ENCODE assay signal across 8 cellular contexts in the genomic region with DNA sequence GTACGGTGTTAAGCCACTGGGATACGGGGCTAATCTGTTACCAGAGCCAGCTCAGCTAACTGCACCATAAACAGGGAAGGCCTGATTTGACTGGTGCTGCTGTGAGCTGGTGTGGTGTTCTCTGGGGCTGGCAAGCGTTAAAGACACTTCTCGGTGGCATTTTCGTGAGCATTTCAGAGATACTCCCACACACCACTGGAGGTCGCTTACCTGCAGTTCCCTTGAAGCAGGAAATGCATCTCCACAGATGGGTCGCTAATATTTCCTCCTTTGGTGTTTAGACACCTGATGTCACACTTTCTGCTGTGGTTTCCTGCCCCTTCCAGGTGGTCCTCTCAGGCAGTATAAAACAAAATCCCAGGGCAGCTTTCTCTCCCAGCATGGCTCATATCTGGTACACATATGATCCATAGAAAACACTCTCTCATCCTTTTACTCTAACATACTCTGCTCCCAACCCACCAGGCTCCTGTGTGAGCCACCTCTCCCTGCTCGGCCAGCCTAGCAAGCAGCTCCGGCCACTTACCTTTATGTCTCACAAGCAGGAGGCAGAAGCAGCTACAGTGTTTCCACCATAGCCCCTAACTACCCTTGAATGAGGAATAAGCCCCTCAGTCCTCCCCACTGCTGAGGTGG.
DNase-seq lines count a peak whose midpoint lies in the region; ATAC-seq and TF ChIP-seq lines count a peak whose summit lies in the region.

No MANE protein-coding gene starts in this region.

- H3K4me1 ChIP-seq in Karpas-422 (ENCODE audit: low read length), result peaks cover 31% of the 10 kb centered on the region

- no peak overlapping the region for H3K4me3 Mint-ChIP-seq in natural killer cell treated with Interleukin-12 subunit alpha and Interleukin-12 subunit beta and Interleukin-15 and Interleukin-18, amount 100 ng/mL, for 72 hours
- no peak overlapping the region for H3K4me3 Mint-ChIP-seq in HFFc6

- peak overlapping the region; percentile 33 for H3K4me2 ChIP-seq in Karpas-422 (ENCODE audit: low read depth, low read length, poor library complexity, severe bottlenecking)

- peak overlapping the region; percentile 53 for H3K9ac ChIP-seq in Karpas-422 (ENCODE audit: low read length)

- H3K79me2 ChIP-seq in Karpas-422 (ENCODE audit: low read length), result no peaks in the 10 kb centered on the region

- peak; percentile 10 to 66 for DNase-seq in NCI-H526 (lab: John Stamatoyannopoulos, UW)
- DNase-seq in NCI-H526 treated with DMSO at 0.1 percent for 48 hours (lab: John Stamatoyannopoulos, UW), result no peak
- DNase-seq in H4 (ENCODE audit: low spot score), result peak; percentile 20
- DNase-seq in Karpas-422, result peak; percentile 94
- peak; percentile 30 for DNase-seq in iPS DF 4.7 (ENCODE audit: extremely low read depth, low spot score)
- DNase-seq in natural killer cell treated with Interleukin-12 subunit alpha and Interleukin-12 subunit beta and Interleukin-15 and Interleukin-18, amount 100 ng/mL, for 72 hours (ENCODE audit: low spot score), result no peak
- DNase-seq in HFFc6, result no peak
- DNase-seq in NCI-H2196 (lab: John Stamatoyannopoulos, UW; ENCODE audit: unreplicated experiment), result no peak

- H2AFZ ChIP-seq in Karpas-422 (ENCODE audit: low read length), result peak overlapping the region; percentile 94

- no peaks in the 10 kb centered on the region for H3K9me2 ChIP-seq in Karpas-422 (replicated peaks; ENCODE audit: insufficient read depth, low read length)

- no peak overlapping the region for H3K27ac Mint-ChIP-seq in natural killer cell treated with Interleukin-12 subunit alpha and Interleukin-12 subunit beta and Interleukin-15 and Interleukin-18, amount 100 ng/mL, for 72 hours
- no peak overlapping the region for H3K27ac Mint-ChIP-seq in HFFc6

- peak overlapping the region; percentile 53 for H3K27ac ChIP-seq in Karpas-422 (ENCODE audit: low read length)

- peaks cover 5 to 10% of the 10 kb centered on the region in 2 donors for H3K27me3 Mint-ChIP-seq in natural killer cell treated with Interleukin-12 subunit alpha and Interleukin-12 subunit beta and Interleukin-15 and Interleukin-18, amount 100 ng/mL, for 72 hours
- no peaks in the 10 kb centered on the region for H3K27me3 Mint-ChIP-seq in HFFc6 (ENCODE audit: insufficient read depth)

- no peaks in the 10 kb centered on the region for H4K20me1 ChIP-seq in Karpas-422 (ENCODE audit: insufficient read depth, low read depth, low read length)

- H3K36me3 ChIP-seq in Karpas-422 (ENCODE audit: insufficient read depth, low read length), result no peaks in the 10 kb centered on the region

- H3K27me3 ChIP-seq in Karpas-422 (ENCODE audit: low read length), result no peaks in the 10 kb centered on the region

- H3K36me3 Mint-ChIP-seq in natural killer cell treated with Interleukin-12 subunit alpha and Interleukin-12 subunit beta and Interleukin-15 and Interleukin-18, amount 100 ng/mL, for 72 hours, result no peaks in the 10 kb centered on the region
- no peaks in the 10 kb centered on the region for H3K36me3 Mint-ChIP-seq in HFFc6 (ENCODE audit: low read depth)

- TF ChIP-seq CTCF in HFFc6 (IDR thresholded peaks at IDR 0.05), result no peak

- no peaks in the 10 kb centered on the region for H3K4me1 Mint-ChIP-seq in natural killer cell treated with Interleukin-12 subunit alpha and Interleukin-12 subunit beta and Interleukin-15 and Interleukin-18, amount 100 ng/mL, for 72 hours (ENCODE audit: low read depth in 2 of 2)
- H3K4me1 Mint-ChIP-seq in HFFc6 (ENCODE audit: low read depth), result no peaks in the 10 kb centered on the region

- ATAC-seq in natural killer cell treated with Interleukin-12 subunit alpha and Interleukin-12 subunit beta and Interleukin-15 and Interleukin-18, amount 100 ng/mL, for 72 hours, result no peak

- H3K9me3 Mint-ChIP-seq in natural killer cell treated with Interleukin-12 subunit alpha and Interleukin-12 subunit beta and Interleukin-15 and Interleukin-18, amount 100 ng/mL, for 72 hours, result no peaks in the 10 kb centered on the region
- peaks cover 23% of the 10 kb centered on the region for H3K9me3 Mint-ChIP-seq in HFFc6

- no peak overlapping the region for H3K4me3 ChIP-seq in Karpas-422 (ENCODE audit: low read length)

- H3K9me3 ChIP-seq in Karpas-422 (ENCODE audit: low read length), result no peaks in the 10 kb centered on the region; the same call in 1 of the 2 replicates

Comparison
In these comparisons a context has a peak if more than half of its experiments do, and no peak if none do; other contexts are left out.
1. DNase-seq: peak in NCI-H526 (2 of 2), H4 (single experiment), Karpas-422 (single experiment) and iPS DF 4.7 (single experiment); none in NCI-H526 treated with DMSO at 0.1 percent for 48 hours (single experiment), natural killer cell treated with Interleukin-12 subunit alpha and Interleukin-12 subunit beta and Interleukin-15 and Interleukin-18, amount 100 ng/mL, for 72 hours (single experiment), HFFc6 (single experiment) and NCI-H2196 (single experiment).